In genomic region chr21:32813265-32813903, GRCh38 we compare ENCODE assay signal across 1 cellular context.
TF ChIP-seq lines count a peak whose summit lies in the region.

No MANE protein-coding gene starts in this region.

TF ChIP-seq in GM23338, 12 proteins besides CTCF, POLR2A, EP300 and RAD21:
- no peak for TF ChIP-seq EZH2 (IDR thresholded peaks at IDR 0.05; ENCODE audit: low read depth, unreplicated experiment)
- TF ChIP-seq EZH2phosphoT487 (IDR thresholded peaks at IDR 0.05; ENCODE audit: unreplicated experiment) = no peak
- no peak for TF ChIP-seq POLR2AphosphoS5 (IDR thresholded peaks at IDR 0.05; ENCODE audit: low read depth)
- no peak for TF ChIP-seq ETS1 (IDR thresholded peaks at IDR 0.05)
- no peak for TF ChIP-seq ZNF114 (CRISPR knock-in tag; IDR thresholded peaks at IDR 0.05)
